Comparison of ENCODE assay signal across 12 cellular contexts in the genomic region with DNA sequence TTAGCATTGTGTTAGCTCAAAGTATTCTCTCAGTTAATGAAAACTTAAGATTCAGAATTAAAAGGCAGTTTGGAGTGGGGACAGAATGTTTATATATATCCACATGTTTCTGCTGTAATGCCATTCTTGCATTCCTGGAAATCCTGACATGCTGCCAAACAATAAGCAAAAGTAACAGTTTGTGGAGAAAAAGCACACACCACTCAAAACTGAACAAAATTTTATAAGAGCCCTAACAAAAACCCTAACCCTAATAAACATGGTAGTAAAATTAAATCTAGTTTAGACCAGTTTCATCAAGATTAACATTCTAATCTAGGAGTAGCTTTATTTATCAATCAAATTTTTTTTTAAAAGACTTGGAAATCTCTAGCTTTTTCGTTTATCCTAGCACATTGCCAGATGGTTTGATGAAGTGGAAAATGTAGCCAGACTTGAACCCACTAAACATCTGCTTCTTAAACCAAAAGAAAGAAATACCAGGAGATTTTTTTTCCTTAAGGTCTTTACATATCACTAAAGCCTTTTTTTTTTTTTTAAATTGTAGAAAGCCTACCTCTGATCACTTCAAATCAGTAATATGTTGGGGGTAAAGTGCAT. TPM values are rescaled to one million over a fixed set of nuclear protein-coding genes. Genes with fewer than 3 reads are reported as not detected.
A peak's percentile ranks its signal among the peaks of the same experiment; 100 is the strongest.
DNase-seq lines count a peak whose midpoint lies in the region; ATAC-seq and TF ChIP-seq lines count a peak whose summit lies in the region.
"Had no signal": no experiment of that assay in that cellular context is flagged by ENCODE, and none has a peak within 500 bp of the region (broad histone marks: within the 10 kb centered on the region; RNA-seq: fewer than 3 reads in every experiment).

No MANE protein-coding gene starts in this region.

- peaks cover 77% of the 10 kb centered on the region for H3K79me2 ChIP-seq in hepatocyte

- no peaks in the 10 kb centered on the region for H3K36me3 ChIP-seq in hepatocyte (replicated peaks; ENCODE audit: insufficient read depth, low read depth)

- H3K4me2 ChIP-seq in hepatocyte, result peak overlapping the region; percentile 18
- H3K4me2 ChIP-seq: KMS-11 had no signal

- ATAC-seq in HG03571 (IDR thresholded peaks at IDR 0.05; ENCODE audit: unreplicated experiment), result no peak
- ATAC-seq: psoas muscle had no signal

- 58% methylated on average over 1 of the region's 1 CpG for WGBS in hepatocyte (ENCODE audit: low lambda C conversion rate, missing lambda C conversion rate)

- no peaks in the 10 kb centered on the region for H4K20me1 ChIP-seq in hepatocyte (ENCODE audit: insufficient read depth, poor library complexity, severe bottlenecking)

- H3K9me2 ChIP-seq in hepatocyte (replicated peaks; ENCODE audit: insufficient read depth), result no peaks in the 10 kb centered on the region

- H3K27ac ChIP-seq in hepatocyte, result peak overlapping the region; percentile 38
- H3K27ac ChIP-seq: KMS-11, psoas muscle had no signal

- DNase-seq in H4 (ENCODE audit: low spot score) (peak; percentile 53), astrocyte of the cerebellum (ENCODE audit: low read depth) (peak; percentile 74), hepatocyte (ENCODE audit: low spot score) (peak; percentile 16), superior temporal gyrus (ENCODE audit: extremely low spot score) (peak; percentile 17), iPS-NIHi7 (ENCODE audit: extremely low spot score) (no peak)
- DNase-seq in stimulated activated CD4-positive, alpha-beta T cell treated with anti-CD3 and anti-CD28 coated beads, Interleukin-4, amount 100 ng/mL, for 4 hours, result no peak
- DNase-seq: activated CD4-positive, alpha-beta T cell treated with anti-CD3 and anti-CD28 coated beads, Interleukin-2, amount 10 ng/mL, durations not matched to agents 7 days and 5 days; glutamatergic neuron; psoas muscle; substantia nigra had no signal

- H2AFZ ChIP-seq in hepatocyte, result no peak overlapping the region

- TF ChIP-seq CTCF in astrocyte of the cerebellum (IDR thresholded peaks at IDR 0.05; ENCODE audit: low read depth, low read length, missing control alignments) (no peak), hepatocyte (IDR thresholded peaks at IDR 0.05; ENCODE audit: poor library complexity) (no peak)

- H3K4me3 ChIP-seq in astrocyte of the cerebellum (ENCODE audit: low read depth, low read length) (no peak overlapping the region), hepatocyte (no peak overlapping the region)
- H3K4me3 ChIP-seq: psoas muscle had no signal

- H3K27me3 ChIP-seq in hepatocyte, result no peaks in the 10 kb centered on the region

- H3K4me1 ChIP-seq in hepatocyte (ENCODE audit: insufficient read depth), result peaks cover 11% of the 10 kb centered on the region

- H3K9me3 ChIP-seq in hepatocyte (ENCODE audit: low read depth), result no peaks in the 10 kb centered on the region
- H3K9me3 ChIP-seq: psoas muscle had no signal

- in situ Hi-C loops in astrocyte of the cerebellum (cut with HindIII; ENCODE audit: low sequenced_read_pairs), result no loop called here

RNA-seq across cellular contexts. Expression of a gene that starts 3.7 kb away (rescaled TPM):
- 21.9 and 24.9 TPM in 2 replicates for total RNA-seq in H4 (2014; rRNA removed; shearing (Covaris generic))
- total RNA-seq in hepatocyte, result 36.3 and 37.4 TPM in 2 replicates
- 19.6 and 20.7 TPM in 2 replicates for polyA plus RNA-seq in hepatocyte

Comparison
In these comparisons a context has a peak if more than half of its experiments do, and no peak if none do; other contexts are left out.
1. DNase-seq: peak in H4 (single experiment), astrocyte of the cerebellum (single experiment), hepatocyte (single experiment) and superior temporal gyrus (single experiment); none in iPS-NIHi7 (single experiment) and stimulated activated CD4-positive, alpha-beta T cell treated with anti-CD3 and anti-CD28 coated beads, Interleukin-4, amount 100 ng/mL, for 4 hours (0 of 2).